8 cellular contexts compared by ENCODE assay signal in the genomic region with DNA sequence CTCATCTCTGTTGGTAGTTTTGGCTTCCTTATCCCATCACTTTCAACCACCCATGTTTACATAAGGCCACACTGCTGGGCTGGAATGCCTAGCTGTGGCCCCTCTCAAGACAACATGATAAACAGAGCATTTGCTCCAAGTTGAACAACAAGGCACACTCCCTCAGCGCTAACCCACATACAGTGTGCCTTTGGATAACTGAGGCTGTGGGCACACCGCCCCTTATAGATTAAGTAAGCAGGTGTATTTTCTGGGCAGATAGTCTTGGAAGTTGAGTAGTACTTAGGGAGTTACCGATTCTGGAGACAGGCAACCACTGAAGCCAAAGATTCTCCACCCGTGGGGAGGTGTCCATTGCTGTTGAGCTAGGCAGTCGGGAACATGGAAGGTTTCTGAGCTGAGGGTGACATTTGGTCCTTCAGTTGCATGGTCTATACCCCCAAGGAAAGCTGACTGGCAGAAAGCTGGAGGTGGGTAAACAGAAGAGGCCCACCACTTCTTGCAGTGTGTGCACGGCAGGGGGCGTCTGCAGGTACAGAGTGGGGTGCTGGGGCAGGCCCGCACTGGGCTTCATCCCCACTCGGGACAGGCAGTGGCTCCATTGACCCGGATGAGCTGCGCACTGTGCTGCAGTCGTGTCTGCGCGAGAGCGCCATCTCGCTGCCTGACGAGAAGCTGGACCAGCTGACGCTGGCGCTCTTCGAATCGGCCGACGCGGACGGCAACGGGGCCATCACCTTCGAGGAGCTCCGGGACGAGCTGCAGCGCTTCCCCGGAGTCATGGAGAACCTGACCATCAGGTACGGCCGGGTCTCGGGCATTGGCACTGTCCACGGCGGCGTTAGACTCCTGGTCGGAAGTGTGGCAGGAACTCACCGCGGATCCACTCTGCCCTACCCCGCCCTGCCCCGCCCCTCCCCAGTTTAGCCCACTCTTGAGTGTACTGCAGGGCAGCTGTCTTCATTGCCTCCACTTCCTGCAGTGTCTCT. TPM values are rescaled to one million over a fixed set of nuclear protein-coding genes. Genes with fewer than 3 reads are reported as not detected.
DNase-seq lines count a peak whose midpoint lies in the region; ATAC-seq and TF ChIP-seq lines count a peak whose summit lies in the region.

No MANE protein-coding gene starts in this region.

- ATAC-seq in lower lobe of right lung, result peak; percentile 82
- peak; percentile 71 for ATAC-seq in stimulated activated naive CD8-positive, alpha-beta T cell treated with anti-CD3 and anti-CD28 coated beads, Interleukin-15, amount 100 ng/mL, for 72 hours
- ATAC-seq in HG02981 (IDR thresholded peaks at IDR 0.05; ENCODE audit: unreplicated experiment), result no peak

- H3K4me1 ChIP-seq in HAP-1 (peaks cover 2% of the 10 kb centered on the region; the same call in 1 of the 2 replicates), lower lobe of right lung (peaks cover 9% of the 10 kb centered on the region), uterus (no peaks in the 10 kb centered on the region)

- H3K4me3 ChIP-seq in AG04449 (ENCODE audit: low read depth, low read length) (peak overlapping the region; percentile 51), HAP-1 (peak overlapping the region; percentile 32), WERI-Rb-1 (ENCODE audit: low read depth, low read length) (peak overlapping the region; percentile 33), lower lobe of right lung (peak overlapping the region; percentile 45), uterus (no peak overlapping the region)

- CTCF ChIA-PET in AG04449 (lab: Yijun Ruan, JAX), result interaction anchor here (0.6 to 3.5 kb wide), 19 partner anchors 9 to 482 kb away, joined by 3 to 28 read pairs (median 3); no protein-coding TSS in a partner anchor

- H3K4me3 Mint-ChIP-seq in stimulated activated naive CD8-positive, alpha-beta T cell treated with anti-CD3 and anti-CD28 coated beads, Interleukin-15, amount 100 ng/mL, for 72 hours, result peak overlapping the region; percentile 64 to 67

- H3K9me3 ChIP-seq in HAP-1 (no peaks in the 10 kb centered on the region), WERI-Rb-1 (ENCODE audit: severe bottlenecking) (peaks cover 2% of the 10 kb centered on the region), lower lobe of right lung (no peaks in the 10 kb centered on the region), uterus (no peaks in the 10 kb centered on the region)

- no peaks in the 10 kb centered on the region for H3K9me3 Mint-ChIP-seq in stimulated activated naive CD8-positive, alpha-beta T cell treated with anti-CD3 and anti-CD28 coated beads, Interleukin-15, amount 100 ng/mL, for 72 hours

- DNase-seq in AG04449 (ENCODE audit: low read depth, low spot score), result no peak
- peak; percentile 54 to 77 for DNase-seq in HAP-1 (ENCODE audit: low spot score in 2 of 2)
- peak; percentile 86 for DNase-seq in WERI-Rb-1
- peak; percentile 82 for DNase-seq in ecto neural progenitor cell (ENCODE audit: low spot score)
- DNase-seq in lower lobe of right lung, result peak; percentile 78
- DNase-seq in stimulated activated naive CD8-positive, alpha-beta T cell treated with anti-CD3 and anti-CD28 coated beads, Interleukin-15, amount 100 ng/mL, for 72 hours, result peak; percentile 20 to 40
- no peak for DNase-seq in uterus

- no peak for TF ChIP-seq POLR2A in uterus (IDR thresholded peaks at IDR 0.05)

- H3K27ac ChIP-seq in WERI-Rb-1 (peak overlapping the region; percentile 39), lower lobe of right lung (no peak overlapping the region), uterus (no peak overlapping the region)

- POLR2A ChIA-PET in AG04449 (lab: Yijun Ruan, JAX), result no interaction called here

- in situ Hi-C loops in HAP-1 (cut with MboI; ENCODE audit: low sequenced_read_pairs), result no loop called here

- no peaks in the 10 kb centered on the region for H3K36me3 ChIP-seq in HAP-1 (replicated peaks)
- no peaks in the 10 kb centered on the region for H3K36me3 ChIP-seq in WERI-Rb-1
- H3K36me3 ChIP-seq in lower lobe of right lung, result no peaks in the 10 kb centered on the region
- H3K36me3 ChIP-seq in uterus, result no peaks in the 10 kb centered on the region

- TF ChIP-seq CTCF in AG04449 (IDR thresholded peaks at IDR 0.05; ENCODE audit: insufficient read depth, low read length, missing control alignments), result peak; percentile 59
- peak; percentile 94 for TF ChIP-seq CTCF in WERI-Rb-1 (IDR thresholded peaks at IDR 0.05; ENCODE audit: low read depth, low read length)
- TF ChIP-seq CTCF in lower lobe of right lung (IDR thresholded peaks at IDR 0.05), result peak; percentile 53
- peak in 1 of 4 experiments; percentile 8 for TF ChIP-seq CTCF in uterus (IDR thresholded peaks at IDR 0.05)

- peaks cover 5% of the 10 kb centered on the region for H3K4me1 Mint-ChIP-seq in stimulated activated naive CD8-positive, alpha-beta T cell treated with anti-CD3 and anti-CD28 coated beads, Interleukin-15, amount 100 ng/mL, for 72 hours

- H3K27me3 Mint-ChIP-seq in stimulated activated naive CD8-positive, alpha-beta T cell treated with anti-CD3 and anti-CD28 coated beads, Interleukin-15, amount 100 ng/mL, for 72 hours, result peaks cover 26% of the 10 kb centered on the region

- intact Hi-C loops in lower lobe of right lung (cut with DNase I) (no loop called here), uterus (cut with DNase I; ENCODE audit: low total_unique reads) (no loop called here)

- peak overlapping the region in 1 of 2 donors; percentile 71 for H3K27ac Mint-ChIP-seq in stimulated activated naive CD8-positive, alpha-beta T cell treated with anti-CD3 and anti-CD28 coated beads, Interleukin-15, amount 100 ng/mL, for 72 hours

- peaks cover 6% of the 10 kb centered on the region; the same call in 1 of the 2 replicates for H3K27me3 ChIP-seq in HAP-1 (ENCODE audit: low read depth)
- H3K27me3 ChIP-seq in WERI-Rb-1 (ENCODE audit: insufficient read depth, low read depth, severe bottlenecking), result no peaks in the 10 kb centered on the region
- peaks cover 20% of the 10 kb centered on the region for H3K27me3 ChIP-seq in lower lobe of right lung (ENCODE audit: low read depth)
- no peaks in the 10 kb centered on the region for H3K27me3 ChIP-seq in uterus

RNA-seq across cellular contexts. Expression of gene NOX5, which starts 16.8 kb away (rescaled TPM):
- total RNA-seq in lower lobe of right lung, result not detected
- total RNA-seq in uterus, result under 1 TPM in 2 of 4 donors, not detected in 2; 0.21 to 0.52 TPM

Comparison
In these comparisons a context has a peak if more than half of its experiments do, and no peak if none do; other contexts are left out.
1. DNase-seq: peak in HAP-1 (2 of 2), WERI-Rb-1 (single experiment), ecto neural progenitor cell (single experiment), lower lobe of right lung (single experiment) and stimulated activated naive CD8-positive, alpha-beta T cell treated with anti-CD3 and anti-CD28 coated beads, Interleukin-15, amount 100 ng/mL, for 72 hours (2 of 2); none in AG04449 (single experiment) and uterus (0 of 2).
2. H3K4me3 ChIP-seq: peak in AG04449 (single experiment), HAP-1 (single experiment), WERI-Rb-1 (single experiment) and lower lobe of right lung (single experiment); none in uterus (0 of 2).